Comparison of ENCODE assay signal across 17 cellular contexts in the genomic region with DNA sequence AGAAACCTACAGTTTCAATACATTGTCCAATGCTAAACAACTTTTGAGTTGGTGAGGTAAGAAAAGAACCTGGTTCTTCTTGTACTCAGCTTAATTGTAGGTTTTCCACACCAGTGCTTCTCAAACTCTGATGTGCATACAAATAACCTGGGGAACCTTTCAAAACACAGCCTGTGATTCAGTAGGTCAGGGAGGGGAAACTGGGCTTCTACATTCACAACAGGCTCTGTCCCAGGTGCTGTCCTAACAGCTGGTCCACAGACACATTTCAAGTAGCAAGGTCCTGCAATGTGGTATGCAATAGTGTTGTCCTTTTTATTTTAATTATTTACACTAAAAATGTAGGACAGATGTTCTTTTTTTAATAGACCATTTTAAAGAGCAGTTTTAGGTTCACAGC. TPM values are rescaled to one million over a fixed set of nuclear protein-coding genes. Genes with fewer than 3 reads are reported as not detected.
"Had no signal": no experiment of that assay in that cellular context is flagged by ENCODE, and none has a peak within 500 bp of the region (broad histone marks: within the 10 kb centered on the region; RNA-seq: fewer than 3 reads in every experiment).

No MANE protein-coding gene starts in this region.

- H3K4me3 ChIP-seq: dorsolateral prefrontal cortex, mucosa of descending colon, suprapubic skin had no signal

- H3K27me3 ChIP-seq: brain microvascular endothelial cell, suprapubic skin had no signal

- DNase-seq: activated CD4-positive, alpha-beta T cell treated with anti-CD3 and anti-CD28 coated beads, Interleukin-2, amount 10 ng/mL, durations not matched to agents 7 days and 5 days; activated CD8-positive, alpha-beta T cell treated with anti-CD3 and anti-CD28 coated beads, Interleukin-2, amount 10 ng/mL, durations not matched to agents 7 days and 5 days; activated naive CD4-positive, alpha-beta T cell treated with Interleukin-2 at 50 U/mL for 16 hours; activated T-cell treated with anti-CD3 and anti-CD28 coated beads, Interleukin-2, amount 50 U/mL, for 24 hours; brain microvascular endothelial cell; central memory CD4-positive, alpha-beta T cell; dorsolateral prefrontal cortex; foreskin fibroblast; hippocampal formation; kidney; mucosa of descending colon; naive B cell; right cardiac atrium; T1000 had no signal

- H3K4me1 ChIP-seq: suprapubic skin had no signal

- H3K27ac ChIP-seq: dorsolateral prefrontal cortex, suprapubic skin had no signal

- H3K36me3 ChIP-seq: brain microvascular endothelial cell, suprapubic skin had no signal

- H3K9me3 ChIP-seq: mucosa of descending colon, suprapubic skin had no signal

RNA-seq across cellular contexts. Expression of gene SNCAIP, which starts 47.4 kb away (rescaled TPM):
- total RNA-seq: activated CD4-positive, alpha-beta T cell treated with anti-CD3 and anti-CD28 coated beads, Interleukin-2, amount 10 ng/mL, durations not matched to agents 7 days and 5 days; activated CD8-positive, alpha-beta T cell treated with anti-CD3 and anti-CD28 coated beads, Interleukin-2, amount 10 ng/mL, durations not matched to agents 7 days and 5 days; activated T-helper 2 cell treated with anti-CD3 and anti-CD28 coated beads, Interferon-gamma antibody, Interleukin-2, Interleukin-4, amounts not matched to agents 10 μg/mL and 5 μg/mL and 100 μg/mL, durations not matched to agents 14 hours and 24 hours and 36 hours; T-helper 1 cell treated with Interleukin-12 subunit alpha and Interleukin-12 subunit beta and Interleukin-4 antibody, amounts not matched to agents 30 ng/mL and 1 ng/mL, for 36 hours had no signal
